In genomic region chr1:46547481-46548383, GRCh38 we compare ENCODE assay signal across 8 cellular contexts. TPM values are rescaled to one million over a fixed set of nuclear protein-coding genes. Genes with fewer than 3 reads are reported as not detected.
DNase-seq lines count a peak whose midpoint lies in the region; ATAC-seq and TF ChIP-seq lines count a peak whose summit lies in the region.

No MANE protein-coding gene starts in this region.

- H3K27ac ChIP-seq in WERI-Rb-1 (no peak overlapping the region), tibial artery (no peak overlapping the region)

- no peak overlapping the region for H3K4me3 ChIP-seq in WERI-Rb-1 (ENCODE audit: low read depth, low read length)
- H3K4me3 ChIP-seq in tibial artery: no peak overlapping the region

- intact Hi-C loops in tibial artery (cut with DNase I; ENCODE audit: low total_unique reads): no loop called here

- no peaks in the 10 kb centered on the region for H3K27me3 ChIP-seq in WERI-Rb-1 (ENCODE audit: insufficient read depth, low read depth, severe bottlenecking)
- H3K27me3 ChIP-seq in tibial artery: peaks cover 0 to 81% of the 10 kb centered on the region in 2 donors

- H3K36me3 ChIP-seq in WERI-Rb-1 (no peaks in the 10 kb centered on the region), tibial artery (no peaks in the 10 kb centered on the region)

- no peaks in the 10 kb centered on the region for H3K9me3 ChIP-seq in WERI-Rb-1 (ENCODE audit: severe bottlenecking)
- no peaks in the 10 kb centered on the region for H3K9me3 ChIP-seq in tibial artery

- DNase-seq in NCI-H1436 (lab: John Stamatoyannopoulos, UW) (peak; percentile 29), NCI-H1436 treated with DMSO at 0.1 percent for 48 hours (lab: John Stamatoyannopoulos, UW) (no peak), LHCN-M2 (ENCODE audit: low read depth) (peak; percentile 55), WERI-Rb-1 (no peak), hepatic stellate cell (ENCODE audit: low spot score) (peak; percentile 67), tibial artery (peak in 1 of 2 donors; percentile 17)

- H3K4me1 ChIP-seq in tibial artery: peaks cover 0 to 10% (median 8%) of the 10 kb centered on the region in 4 donors

- TF ChIP-seq CTCF in WERI-Rb-1 (IDR thresholded peaks at IDR 0.05; ENCODE audit: low read depth, low read length) (peak; percentile 47; the same call in 1 of the 2 replicates), tibial artery (IDR thresholded peaks at IDR 0.05) (peak; percentile 34 to 41)

- ATAC-seq in GM18511 (IDR thresholded peaks at IDR 0.05; ENCODE audit: unreplicated experiment) (no peak), GM18907 (IDR thresholded peaks at IDR 0.05; ENCODE audit: unreplicated experiment) (no peak)

RNA-seq across cellular contexts. Expression of gene KNCN, which starts 3.7 kb away (rescaled TPM):
- not detected in 2 replicates for total RNA-seq in LHCN-M2 (2014; rRNA removed)
- polyA plus RNA-seq in LHCN-M2 (2012): not detected

RNA-seq across cellular contexts. Expression of gene MKNK1, which starts 56.3 kb away (rescaled TPM):
- 7.3 and 12.6 TPM in 2 replicates for total RNA-seq in LHCN-M2 (2014; rRNA removed)
- polyA plus RNA-seq in LHCN-M2 (2012): 18.9 TPM

RNA-seq across cellular contexts. Expression of gene DMBX1, which starts 58.1 kb away (rescaled TPM):
- total RNA-seq in LHCN-M2 (2014; rRNA removed): not detected in 2 replicates
- not detected for polyA plus RNA-seq in LHCN-M2 (2012)

Comparison
In these comparisons a context has a peak if more than half of its experiments do, and no peak if none do; other contexts are left out.
1. DNase-seq: peak in NCI-H1436 (single experiment), LHCN-M2 (single experiment) and hepatic stellate cell (single experiment); none in NCI-H1436 treated with DMSO at 0.1 percent for 48 hours (single experiment) and WERI-Rb-1 (single experiment).